ENCODE assay signal across 8 cellular contexts in genomic region chr13:109784590-109785140, GRCh38.
DNase-seq lines count a peak whose midpoint lies in the region; ATAC-seq lines count a peak whose summit lies in the region.

No MANE protein-coding gene starts in this region.

- peak; percentile 79 for DNase-seq in EL
- peak; percentile 68 for DNase-seq in NCI-H146 treated with DMSO at 0.1 percent for 48 hours (lab: John Stamatoyannopoulos, UW; ENCODE audit: unreplicated experiment)
- peak; percentile 64 to 65 for DNase-seq in activated CD4-positive, alpha-beta T cell treated with anti-CD3 and anti-CD28 coated beads for 4 hours
- DNase-seq in dedifferentiated amniotic fluid mesenchymal stem cell (ENCODE audit: extremely low spot score): peak; percentile 50
- DNase-seq in kidney tubule cell (ENCODE audit: low spot score): peak; percentile 81
- DNase-seq in stimulated activated CD4-positive, alpha-beta T cell treated with anti-CD3 and anti-CD28 coated beads, Interleukin-1b, Interleukin-23, amount 100 ng/mL, for 24 hours (ENCODE audit: low read depth in 4 of 4, low spot score in 1 of 4): peak in 3 of 4 experiments; percentile 53 to 55 (median 53)

- ATAC-seq in GM21367 (IDR thresholded peaks at IDR 0.05; ENCODE audit: unreplicated experiment): no peak
- ATAC-seq in HG03175 (IDR thresholded peaks at IDR 0.05; ENCODE audit: unreplicated experiment): no peak
